3 cellular contexts compared by ENCODE assay signal in genomic region chr3:32165442-32165841, GRCh38.
TF ChIP-seq lines count a peak whose summit lies in the region.

No MANE protein-coding gene starts in this region.

TF ChIP-seq in HepG2, 621 proteins besides CTCF, POLR2A, EP300 and RAD21:
- TF ChIP-seq SSRP1 (CRISPR knock-in tag; IDR thresholded peaks at IDR 0.05) (no peak), ZC3H13 (CRISPR knock-in tag; IDR thresholded peaks at IDR 0.05) (no peak), RAD51 (IDR thresholded peaks at IDR 0.05; ENCODE audit: borderline replicate concordance) (no peak), PLRG1 (conservative IDR thresholded peaks at IDR 0.05) (no peak), STAT5B (CRISPR knock-in tag; IDR thresholded peaks at IDR 0.05) (no peak), ZNF101 (CRISPR knock-in tag; IDR thresholded peaks at IDR 0.05; ENCODE audit: borderline replicate concordance, low read depth) (peak; percentile 99), ZBTB40 (IDR thresholded peaks at IDR 0.05) (no peak), ZBTB40 (CRISPR knock-in tag; IDR thresholded peaks at IDR 0.05) (no peak)

TF ChIP-seq in IMR-90, 13 proteins besides CTCF, POLR2A, EP300 and RAD21:
- TF ChIP-seq CHD1 (IDR thresholded peaks at IDR 0.05; ENCODE audit: low read depth, low read length), result no peak
- no peak for TF ChIP-seq USF2 (IDR thresholded peaks at IDR 0.05; ENCODE audit: low read depth, low read length)
- TF ChIP-seq FOS (IDR thresholded peaks at IDR 0.05; ENCODE audit: low read depth, low read length), result no peak
- no peak for TF ChIP-seq NFE2L2 (IDR thresholded peaks at IDR 0.05; ENCODE audit: low read depth, low read length)
- no peak for TF ChIP-seq MXI1 (IDR thresholded peaks at IDR 0.05; ENCODE audit: borderline replicate concordance, low read depth, low read length)
- TF ChIP-seq MAFK (IDR thresholded peaks at IDR 0.05; ENCODE audit: low read depth, low read length), result no peak
- TF ChIP-seq MAZ (IDR thresholded peaks at IDR 0.05; ENCODE audit: borderline replicate concordance, low read depth, low read length), result no peak
- no peak for TF ChIP-seq SMC3 (IDR thresholded peaks at IDR 0.05; ENCODE audit: low read depth, low read length)
- no peak for TF ChIP-seq BHLHE40 (IDR thresholded peaks at IDR 0.05; ENCODE audit: low read depth, low read length)
- TF ChIP-seq RCOR1 (IDR thresholded peaks at IDR 0.05; ENCODE audit: insufficient replicate concordance, low read length), result no peak
- no peak for TF ChIP-seq RFX5 (IDR thresholded peaks at IDR 0.05; ENCODE audit: low read depth, low read length)
- no peak for TF ChIP-seq ELK1 (IDR thresholded peaks at IDR 0.05; ENCODE audit: borderline replicate concordance, low read depth, low read length)
- TF ChIP-seq CEBPB (IDR thresholded peaks at IDR 0.05; ENCODE audit: low read depth, low read length), result no peak

TF ChIP-seq in GM12878, 131 proteins besides CTCF, POLR2A, EP300 and RAD21:
- no peak for TF ChIP-seq EED (IDR thresholded peaks at IDR 0.05; ENCODE audit: low read depth)
- TF ChIP-seq CEBPB (IDR thresholded peaks at IDR 0.05; ENCODE audit: borderline replicate concordance in 1 of 2, low read depth in 2 of 2, low read length in 2 of 2), result no peak
- TF ChIP-seq BRCA1 (IDR thresholded peaks at IDR 0.05; ENCODE audit: low read depth, low read length), result no peak
- TF ChIP-seq MYC (IDR thresholded peaks at IDR 0.05; ENCODE audit: insufficient read depth, insufficient read length, insufficient replicate concordance, low read length, severe bottlenecking), result no peak
- TF ChIP-seq ZSCAN29 (IDR thresholded peaks at IDR 0.05), result no peak
- no peak for TF ChIP-seq STAT1 (conservative IDR thresholded peaks at IDR 0.05)
- TF ChIP-seq RB1 (IDR thresholded peaks at IDR 0.05; ENCODE audit: borderline replicate concordance), result no peak
- no peak for TF ChIP-seq GABPA (IDR thresholded peaks at IDR 0.05; ENCODE audit: low read depth)
- no peak for TF ChIP-seq RELA (IDR thresholded peaks at IDR 0.05; ENCODE audit: borderline replicate concordance, partially characterized antibody)
- TF ChIP-seq NR2C2 (IDR thresholded peaks at IDR 0.05; ENCODE audit: borderline replicate concordance, control insufficient read depth, insufficient read length, low read depth), result no peak
- no peak for TF ChIP-seq RFX5 (IDR thresholded peaks at IDR 0.05; ENCODE audit: low read depth, low read length)
- no peak for TF ChIP-seq SMARCA5 (IDR thresholded peaks at IDR 0.05)
- TF ChIP-seq CBX5 (IDR thresholded peaks at IDR 0.05; ENCODE audit: low read depth), result no peak
- TF ChIP-seq SP1 (IDR thresholded peaks at IDR 0.05; ENCODE audit: low read depth, low read length), result no peak
- TF ChIP-seq NR2C1 (IDR thresholded peaks at IDR 0.05), result no peak
